1 cellular context compared by ENCODE assay signal in genomic region chr16:69089091-69089912, GRCh38.
TF ChIP-seq lines count a peak whose summit lies in the region.

No MANE protein-coding gene starts in this region.

TF ChIP-seq in HepG2, 621 proteins besides CTCF, POLR2A, EP300 and RAD21 (continued from another document and continues in another):
- no peak for TF ChIP-seq BRF2 (CRISPR knock-in tag; IDR thresholded peaks at IDR 0.05)
- no peak for TF ChIP-seq MXD3 (CRISPR knock-in tag; IDR thresholded peaks at IDR 0.05)
- 0 out of 2 replicates have a peak, but pooled peaks have one; percentile 7 for TF ChIP-seq ATF3 (CRISPR knock-in tag; IDR thresholded peaks at IDR 0.05)
- TF ChIP-seq ZNF407 (CRISPR knock-in tag; IDR thresholded peaks at IDR 0.05; ENCODE audit: not compliant biosample characterization) = no peak
- no peak; the same call in none of the 2 replicates for TF ChIP-seq JUND (CRISPR knock-in tag; IDR thresholded peaks at IDR 0.05)
- TF ChIP-seq ZNF547 (CRISPR knock-in tag; IDR thresholded peaks at IDR 0.05) = peak; percentile 94
- peak; percentile 69 for TF ChIP-seq ZFX (CRISPR knock-in tag; IDR thresholded peaks at IDR 0.05; ENCODE audit: low read depth)
- TF ChIP-seq RERE (CRISPR knock-in tag; IDR thresholded peaks at IDR 0.05; ENCODE audit: low read depth) = no peak
- no peak for TF ChIP-seq CBFB (CRISPR knock-in tag; IDR thresholded peaks at IDR 0.05)
- TF ChIP-seq MAFK (conservative IDR thresholded peaks at IDR 0.05 in 1 of 2, IDR thresholded peaks at IDR 0.05 in 1 of 2; ENCODE audit: low read length in 2 of 2) = no peak
- no peak for TF ChIP-seq MBNL3 (CRISPR knock-in tag; conservative IDR thresholded peaks at IDR 0.05)
- no peak for TF ChIP-seq CHD4 (IDR thresholded peaks at IDR 0.05; ENCODE audit: borderline replicate concordance, low read length)
- TF ChIP-seq U2AF1 (optimal IDR thresholded peaks at IDR 0.05; ENCODE audit: low read depth, low read length) = no peak
- TF ChIP-seq EEA1 (CRISPR knock-in tag; IDR thresholded peaks at IDR 0.05; ENCODE audit: borderline replicate concordance) = no peak
- peak; percentile 90 for TF ChIP-seq MAX (IDR thresholded peaks at IDR 0.05)
- TF ChIP-seq ARHGAP35 (CRISPR knock-in tag; IDR thresholded peaks at IDR 0.05; ENCODE audit: borderline replicate concordance) = no peak
- TF ChIP-seq JUNB (CRISPR knock-in tag; IDR thresholded peaks at IDR 0.05; ENCODE audit: borderline replicate concordance) = no peak
- TF ChIP-seq ZNF335 (CRISPR knock-in tag; IDR thresholded peaks at IDR 0.05) = no peak
- TF ChIP-seq ZNF556 (CRISPR knock-in tag; IDR thresholded peaks at IDR 0.05; ENCODE audit: borderline replicate concordance) = no peak
- TF ChIP-seq HCFC1 (IDR thresholded peaks at IDR 0.05; ENCODE audit: low read depth, low read length) = no peak
- TF ChIP-seq ATF2 (CRISPR knock-in tag; IDR thresholded peaks at IDR 0.05) = no peak
- TF ChIP-seq SUZ12 (IDR thresholded peaks at IDR 0.05; ENCODE audit: low read depth, low read length) = no peak
- TF ChIP-seq YEATS2 (CRISPR knock-in tag; IDR thresholded peaks at IDR 0.05; ENCODE audit: borderline replicate concordance) = no peak
- no peak for TF ChIP-seq TCF7L2 (IDR thresholded peaks at IDR 0.05; ENCODE audit: low read depth, low read length)
- TF ChIP-seq MEIS1 (CRISPR knock-in tag; IDR thresholded peaks at IDR 0.05; ENCODE audit: borderline replicate concordance) = peak; percentile 30; the same call in 1 of the 2 replicates
- TF ChIP-seq ZNF296 (CRISPR knock-in tag; conservative IDR thresholded peaks at IDR 0.05) = no peak
- no peak for TF ChIP-seq ZKSCAN8 (CRISPR knock-in tag; IDR thresholded peaks at IDR 0.05; ENCODE audit: borderline replicate concordance)
- no peak for TF ChIP-seq TRIM22 (IDR thresholded peaks at IDR 0.05)
- no peak for TF ChIP-seq ZNF570 (CRISPR knock-in tag; IDR thresholded peaks at IDR 0.05; ENCODE audit: borderline replicate concordance)
- TF ChIP-seq THAP8 (CRISPR knock-in tag; IDR thresholded peaks at IDR 0.05; ENCODE audit: borderline replicate concordance) = no peak
- no peak for TF ChIP-seq SAFB2 (CRISPR knock-in tag; IDR thresholded peaks at IDR 0.05; ENCODE audit: borderline replicate concordance, low read depth)
- TF ChIP-seq ZNF782 (CRISPR knock-in tag; IDR thresholded peaks at IDR 0.05; ENCODE audit: borderline replicate concordance) = no peak
- TF ChIP-seq ATF7 (IDR thresholded peaks at IDR 0.05) = no peak
- TF ChIP-seq ATF7 (CRISPR knock-in tag; IDR thresholded peaks at IDR 0.05) = no peak; the same call in 1 of the 2 replicates
- TF ChIP-seq NKX3-1 (CRISPR knock-in tag; IDR thresholded peaks at IDR 0.05) = no peak
- no peak for TF ChIP-seq ZNF569 (CRISPR knock-in tag; IDR thresholded peaks at IDR 0.05; ENCODE audit: borderline replicate concordance)
- no peak for TF ChIP-seq ZBTB2 (CRISPR knock-in tag; IDR thresholded peaks at IDR 0.05; ENCODE audit: low read depth)
- no peak for TF ChIP-seq BCL3 (CRISPR knock-in tag; IDR thresholded peaks at IDR 0.05)
